In genomic region chr16:10988164-10988803, GRCh38 we compare ENCODE assay signal across 8 cellular contexts.
DNase-seq lines count a peak whose midpoint lies in the region; ATAC-seq lines count a peak whose summit lies in the region.

No MANE protein-coding gene starts in this region.

- H3K4me1 Mint-ChIP-seq in memory B cell: peaks cover 25% of the 10 kb centered on the region

- H3K27ac Mint-ChIP-seq in memory B cell: no peak overlapping the region

- no peaks in the 10 kb centered on the region for H3K9me3 Mint-ChIP-seq in memory B cell

- ATAC-seq in GM18907 (IDR thresholded peaks at IDR 0.05; ENCODE audit: unreplicated experiment): peak; percentile 66
- peak; percentile 38 for ATAC-seq in HG03558 (IDR thresholded peaks at IDR 0.05; ENCODE audit: extremely low read depth, unreplicated experiment)
- ATAC-seq in memory B cell (ENCODE audit: low read depth): peak; percentile 52

- no peak overlapping the region for H3K4me3 Mint-ChIP-seq in memory B cell

- DNase-seq in activated T-cell treated with anti-CD3 and anti-CD28 coated beads for 24 hours (ENCODE audit: low read depth) (peak; percentile 70), memory B cell (ENCODE audit: low spot score in 2 of 2) (no peak), COLO829 (ENCODE audit: low spot score) (no peak), NCI-H345 (lab: John Stamatoyannopoulos, UW) (no peak), AG08395 (ENCODE audit: low spot score) (no peak), NCI-H446 (lab: John Stamatoyannopoulos, UW) (no peak)

- peaks cover 39% of the 10 kb centered on the region for H3K36me3 Mint-ChIP-seq in memory B cell

- H3K27me3 Mint-ChIP-seq in memory B cell: no peaks in the 10 kb centered on the region
